ENCODE assay signal across 1 cellular context in genomic region chr9:24487250-24487861, GRCh38.
TF ChIP-seq lines count a peak whose summit lies in the region.

No MANE protein-coding gene starts in this region.

TF ChIP-seq in GM23338, 12 proteins besides CTCF, POLR2A, EP300 and RAD21 (continued from another document):
- TF ChIP-seq ZNF462 (CRISPR knock-in tag; IDR thresholded peaks at IDR 0.05): no peak
